In genomic region chr1:46805755-46806154, GRCh38 we compare ENCODE assay signal across 22 cellular contexts. TPM values are rescaled to one million over a fixed set of nuclear protein-coding genes. Genes with fewer than 3 reads are reported as not detected.
DNase-seq lines count a peak whose midpoint lies in the region; ATAC-seq and TF ChIP-seq lines count a peak whose summit lies in the region.
"Had no signal": no experiment of that assay in that cellular context is flagged by ENCODE, and none has a peak within 500 bp of the region (broad histone marks: within the 10 kb centered on the region; RNA-seq: fewer than 3 reads in every experiment).

No MANE protein-coding gene starts in this region.

- DNase-seq in right atrium auricular region (ENCODE audit: low spot score) (no peak), cardiac septum (ENCODE audit: low spot score) (no peak), islet precursor cell (peak; percentile 12), 8988T (no peak), NCI-H748 treated with DMSO at 0.1 percent for 48 hours (lab: John Stamatoyannopoulos, UW) (no peak)
- DNase-seq in activated CD4-positive, CD25-positive, alpha-beta regulatory T cell treated with anti-CD3 and anti-CD28 coated beads, Interleukin-2, amount 50 U/mL, for 72 hours: no peak
- DNase-seq: activated CD4-positive, alpha-beta T cell treated with anti-CD3 and anti-CD28 coated beads, Interleukin-2, amount 50 U/mL, for 1 hour; activated effector memory CD4-positive, alpha-beta T cell treated with Interleukin-2 at 50 U/mL for 16 hours; Calu3; central memory CD4-positive, alpha-beta T cell; IMR-90; NCI-H1417 treated with DMSO at 0.1 percent for 48 hours; NCI-H2171 treated with DMSO at 0.1 percent for 48 hours; NCI-H526 treated with DMSO at 0.1 percent for 48 hours; SHP77 treated with DMSO at 0.1 percent for 48 hours; stimulated activated CD4-positive, alpha-beta T cell treated with anti-CD3 and anti-CD28 coated beads, Interleukin-15, amount 100 ng/mL, for 24 hours had no signal

- H3K9ac ChIP-seq in stomach smooth muscle (ENCODE audit: low read length in 2 of 2): no peak overlapping the region
- H3K9ac ChIP-seq: BLaER1 had no signal

- H3K27me3 ChIP-seq in right atrium auricular region (no peaks in the 10 kb centered on the region), stomach smooth muscle (ENCODE audit: control insufficient read depth in 1 of 2, insufficient read depth in 2 of 2, low read length in 2 of 2) (no peaks in the 10 kb centered on the region)
- H3K27me3 ChIP-seq: BLaER1 had no signal

- intact Hi-C loops in cardiac septum (cut with DNase I): no loop called here

- no peaks in the 10 kb centered on the region for H3K36me3 ChIP-seq in right atrium auricular region
- no peaks in the 10 kb centered on the region for H3K36me3 ChIP-seq in stomach smooth muscle (ENCODE audit: control insufficient read depth in 2 of 2, insufficient read depth in 2 of 2, low read length in 2 of 2)
- H3K36me3 ChIP-seq: BLaER1 had no signal

- TF ChIP-seq CTCF in right atrium auricular region (IDR thresholded peaks at IDR 0.05): no peak

- no peaks in the 10 kb centered on the region for H3K9me3 ChIP-seq in right atrium auricular region
- H3K9me3 ChIP-seq in stomach smooth muscle (ENCODE audit: control insufficient read depth in 2 of 2, low read length in 2 of 2): no peaks in the 10 kb centered on the region

- H3K4me3 ChIP-seq in right atrium auricular region: peak overlapping the region in 1 of 2 donors; percentile 14
- H3K4me3 ChIP-seq in stomach smooth muscle (ENCODE audit: low read length in 2 of 2): no peak overlapping the region
- H3K4me3 ChIP-seq: BLaER1 had no signal

- H3K4me1 ChIP-seq in right atrium auricular region (peaks cover 0 to 45% of the 10 kb centered on the region in 2 donors), stomach smooth muscle (ENCODE audit: control insufficient read depth, insufficient read depth, low read length) (peaks cover 16% of the 10 kb centered on the region)

- peak overlapping the region; percentile 88 for H3K27ac ChIP-seq in right atrium auricular region
- H3K27ac ChIP-seq in stomach smooth muscle (ENCODE audit: low read length): peak overlapping the region; percentile 31
- H3K27ac ChIP-seq: BLaER1 had no signal

- no peak for ATAC-seq in HG02981 (IDR thresholded peaks at IDR 0.05; ENCODE audit: unreplicated experiment)

RNA-seq across cellular contexts. Expression of gene CYP4B1, which starts 6.9 kb away (rescaled TPM):
- total RNA-seq in right atrium auricular region: 10 to 100 TPM; 20.0 to 47.8 TPM
- total RNA-seq in cardiac septum: not detected
- total RNA-seq: H4, IMR-90, M059J, myocyte had no signal

Comparison
In these comparisons a context has a peak if more than half of its experiments do, and no peak if none do; other contexts are left out.
1. RNA of gene CYP4B1, which starts 6.9 kb away (total RNA-seq): 20.0 to 47.8 TPM in right atrium auricular region; not detected in cardiac septum (single experiment); every median in the first group is over 10 times any median in the second.